17 cellular contexts compared by ENCODE assay signal in genomic region chr1:17819129-17819802, GRCh38.
A peak's percentile ranks its signal among the peaks of the same experiment; 100 is the strongest.
DNase-seq lines count a peak whose midpoint lies in the region; FAIRE-seq and TF ChIP-seq lines count a peak whose summit lies in the region.
"Had no signal": no experiment of that assay in that cellular context is flagged by ENCODE, and none has a peak within 500 bp of the region (broad histone marks: within the 10 kb centered on the region; RNA-seq: fewer than 3 reads in every experiment).

No MANE protein-coding gene starts in this region.

- intact Hi-C loops in activated CD4-positive, alpha-beta memory T cell treated with anti-CD3 and anti-CD28 coated beads for 36 hours (cut with micrococcal nuclease), result no loop called here
- intact Hi-C loops in testis (cut with DNase I; ENCODE audit: low total_unique reads), result no loop called here

- no peak for TF ChIP-seq CTCF in testis (IDR thresholded peaks at IDR 0.05)

- H3K4me1 Mint-ChIP-seq in activated CD4-positive, alpha-beta memory T cell treated with anti-CD3 and anti-CD28 coated beads for 36 hours (ENCODE audit: low read depth), result no peaks in the 10 kb centered on the region
- H3K4me1 Mint-ChIP-seq in activated CD4-positive, alpha-beta memory T cell treated with anti-CD3 and anti-CD28 coated beads, Interleukin-2, amount 10 ng/mL, durations not matched to agents 7 days and 5 days, result no peaks in the 10 kb centered on the region
- H3K4me1 Mint-ChIP-seq: activated naive CD8-positive, alpha-beta T cell treated with anti-CD3 and anti-CD28 coated beads, Interleukin-2, amount 50 U/mL, for 24 hours; naive B cell; stimulated activated memory B cell treated with anti-CD40 and anti-IgM and Interleukin-4, amounts not matched to agents 10 μg/mL and 1 μg/mL and 100 μg/mL, for 72 hours had no signal

- no peak for DNase-seq in activated CD4-positive, alpha-beta memory T cell treated with anti-CD3 and anti-CD28 coated beads for 36 hours
- no peak for DNase-seq in activated CD4-positive, alpha-beta memory T cell treated with anti-CD3 and anti-CD28 coated beads, Interleukin-2, amount 10 ng/mL, durations not matched to agents 7 days and 5 days
- DNase-seq in cerebellum (ENCODE audit: low spot score) (peak; percentile 62), kidney tubule cell (ENCODE audit: low spot score) (peak; percentile 70), testis (peak; percentile 40), epidermal melanocyte (ENCODE audit: insufficient read length, low spot score) (no peak), small intestine (no peak), NOMO-1 (lab: John Stamatoyannopoulos, UW; ENCODE audit: unreplicated experiment in 2 of 2) (no peak)
- DNase-seq: activated CD8-positive, alpha-beta memory T cell treated with anti-CD3 and anti-CD28 coated beads, Interleukin-2, amount 50 U/mL, for 48 hours; activated effector memory CD4-positive, alpha-beta T cell treated with Interleukin-2 at 50 U/mL for 16 hours; activated naive CD8-positive, alpha-beta T cell treated with anti-CD3 and anti-CD28 coated beads, Interleukin-2, amount 50 U/mL, for 24 hours; Calu3; GF-D8; naive B cell had no signal

- no peak overlapping the region for H3K27ac ChIP-seq in testis
- no peak overlapping the region for H3K27ac ChIP-seq in small intestine (ENCODE audit: low read depth in 1 of 2, low read length in 1 of 2)
- H3K27ac ChIP-seq: BLaER1 treated with 17β-estradiol and CSF1 and Interleukin-3, amounts not matched to agents 10 nM and 100 nM had no signal

- H3K4me1 ChIP-seq in testis (no peaks in the 10 kb centered on the region), small intestine (ENCODE audit: control insufficient read depth in 2 of 2, insufficient read depth in 1 of 2, low read depth in 1 of 2, low read length in 1 of 2) (no peaks in the 10 kb centered on the region)
- H3K4me1 ChIP-seq: BLaER1 treated with 17β-estradiol and CSF1 and Interleukin-3, amounts not matched to agents 10 nM and 100 nM had no signal

- H3K9me3 Mint-ChIP-seq in activated CD4-positive, alpha-beta memory T cell treated with anti-CD3 and anti-CD28 coated beads for 36 hours, result peaks cover 11% of the 10 kb centered on the region
- H3K9me3 Mint-ChIP-seq in activated CD4-positive, alpha-beta memory T cell treated with anti-CD3 and anti-CD28 coated beads, Interleukin-2, amount 10 ng/mL, durations not matched to agents 7 days and 5 days, result peaks cover 4% of the 10 kb centered on the region
- H3K9me3 Mint-ChIP-seq: activated naive CD8-positive, alpha-beta T cell treated with anti-CD3 and anti-CD28 coated beads, Interleukin-2, amount 50 U/mL, for 24 hours had no signal

- no peaks in the 10 kb centered on the region for H3K36me3 ChIP-seq in testis (ENCODE audit: low read depth, missing control alignments)
- H3K36me3 ChIP-seq in small intestine (ENCODE audit: control insufficient read depth in 2 of 2, insufficient read depth in 2 of 2, low read length in 2 of 2), result no peaks in the 10 kb centered on the region
- H3K36me3 ChIP-seq: BLaER1 treated with 17β-estradiol and CSF1 and Interleukin-3, amounts not matched to agents 10 nM and 100 nM had no signal

- H3K9me3 ChIP-seq in testis (no peaks in the 10 kb centered on the region), small intestine (ENCODE audit: control insufficient read depth, low read depth) (no peaks in the 10 kb centered on the region)

- H3K27ac Mint-ChIP-seq in activated CD4-positive, alpha-beta memory T cell treated with anti-CD3 and anti-CD28 coated beads for 36 hours, result peak overlapping the region; percentile 34
- H3K27ac Mint-ChIP-seq in activated CD4-positive, alpha-beta memory T cell treated with anti-CD3 and anti-CD28 coated beads, Interleukin-2, amount 10 ng/mL, durations not matched to agents 7 days and 5 days, result no peak overlapping the region
- H3K27ac Mint-ChIP-seq: activated naive CD8-positive, alpha-beta T cell treated with anti-CD3 and anti-CD28 coated beads, Interleukin-2, amount 50 U/mL, for 24 hours; brain; naive B cell; stimulated activated memory B cell treated with anti-CD40 and anti-IgM and Interleukin-4, amounts not matched to agents 10 μg/mL and 1 μg/mL and 100 μg/mL, for 72 hours had no signal

- POLR2A ChIA-PET in activated CD4-positive, alpha-beta memory T cell treated with anti-CD3 and anti-CD28 coated beads for 36 hours (lab: Charles Lee), result no interaction called here
- POLR2A ChIA-PET in activated CD4-positive, alpha-beta memory T cell treated with anti-CD3 and anti-CD28 coated beads, Interleukin-2, amount 10 ng/mL, durations not matched to agents 7 days and 5 days (lab: Charles Lee), result no interaction called here

- H3K27me3 Mint-ChIP-seq in activated CD4-positive, alpha-beta memory T cell treated with anti-CD3 and anti-CD28 coated beads for 36 hours, result peaks cover 2% of the 10 kb centered on the region
- H3K27me3 Mint-ChIP-seq in activated CD4-positive, alpha-beta memory T cell treated with anti-CD3 and anti-CD28 coated beads, Interleukin-2, amount 10 ng/mL, durations not matched to agents 7 days and 5 days, result no peaks in the 10 kb centered on the region

- H3K27me3 ChIP-seq in testis (no peaks in the 10 kb centered on the region), small intestine (ENCODE audit: control insufficient read depth in 2 of 2, insufficient read depth in 2 of 2, low read length in 2 of 2) (peaks cover 0 to 3% of the 10 kb centered on the region in 2 donors)
- H3K27me3 ChIP-seq: BLaER1 treated with 17β-estradiol and CSF1 and Interleukin-3, amounts not matched to agents 10 nM and 100 nM had no signal

- no peak for FAIRE-seq in small intestine (lab: Jason Lieb, UNC)

- no peaks in the 10 kb centered on the region for H3K36me3 Mint-ChIP-seq in activated CD4-positive, alpha-beta memory T cell treated with anti-CD3 and anti-CD28 coated beads for 36 hours
- no peaks in the 10 kb centered on the region for H3K36me3 Mint-ChIP-seq in activated CD4-positive, alpha-beta memory T cell treated with anti-CD3 and anti-CD28 coated beads, Interleukin-2, amount 10 ng/mL, durations not matched to agents 7 days and 5 days (ENCODE audit: low read depth)
- H3K36me3 Mint-ChIP-seq: brain; stimulated activated memory B cell treated with anti-CD40 and anti-IgM and Interleukin-4, amounts not matched to agents 10 μg/mL and 1 μg/mL and 100 μg/mL, for 72 hours had no signal

- H3K4me3 Mint-ChIP-seq in activated CD4-positive, alpha-beta memory T cell treated with anti-CD3 and anti-CD28 coated beads for 36 hours, result no peak overlapping the region
- no peak overlapping the region for H3K4me3 Mint-ChIP-seq in activated CD4-positive, alpha-beta memory T cell treated with anti-CD3 and anti-CD28 coated beads, Interleukin-2, amount 10 ng/mL, durations not matched to agents 7 days and 5 days
- H3K4me3 Mint-ChIP-seq: activated naive CD8-positive, alpha-beta T cell treated with anti-CD3 and anti-CD28 coated beads, Interleukin-2, amount 50 U/mL, for 24 hours; brain; naive B cell; stimulated activated memory B cell treated with anti-CD40 and anti-IgM and Interleukin-4, amounts not matched to agents 10 μg/mL and 1 μg/mL and 100 μg/mL, for 72 hours had no signal

- 46 to 58% methylated on average over 16 to 17 of the region's 17 CpGs for WGBS in testis, 2 donors
- WGBS in small intestine, 3 donors, result 43 to 52% (median 44%) methylated on average over 17 of the region's 17 CpGs

- CTCF ChIA-PET in activated CD4-positive, alpha-beta memory T cell treated with anti-CD3 and anti-CD28 coated beads for 36 hours (lab: Charles Lee), result no interaction called here
- CTCF ChIA-PET in activated CD4-positive, alpha-beta memory T cell treated with anti-CD3 and anti-CD28 coated beads, Interleukin-2, amount 10 ng/mL, durations not matched to agents 7 days and 5 days (lab: Charles Lee), result no interaction called here

- H3K4me3 ChIP-seq in testis (no peak overlapping the region), small intestine (ENCODE audit: low read depth in 1 of 2, low read length in 2 of 2) (no peak overlapping the region)
- H3K4me3 ChIP-seq: BLaER1 treated with 17β-estradiol and CSF1 and Interleukin-3, amounts not matched to agents 10 nM and 100 nM had no signal

- no peak for TF ChIP-seq POLR2A in testis (IDR thresholded peaks at IDR 0.05)

Comparison
In these comparisons a context has a peak if more than half of its experiments do, and no peak if none do; other contexts are left out.
1. DNase-seq: peak in cerebellum (single experiment), kidney tubule cell (single experiment) and testis (single experiment); none in activated CD4-positive, alpha-beta memory T cell treated with anti-CD3 and anti-CD28 coated beads for 36 hours (single experiment), activated CD4-positive, alpha-beta memory T cell treated with anti-CD3 and anti-CD28 coated beads, Interleukin-2, amount 10 ng/mL, durations not matched to agents 7 days and 5 days (single experiment), epidermal melanocyte (single experiment), small intestine (single experiment) and NOMO-1 (0 of 2).